23 cellular contexts compared by ENCODE assay signal in the genomic region with DNA sequence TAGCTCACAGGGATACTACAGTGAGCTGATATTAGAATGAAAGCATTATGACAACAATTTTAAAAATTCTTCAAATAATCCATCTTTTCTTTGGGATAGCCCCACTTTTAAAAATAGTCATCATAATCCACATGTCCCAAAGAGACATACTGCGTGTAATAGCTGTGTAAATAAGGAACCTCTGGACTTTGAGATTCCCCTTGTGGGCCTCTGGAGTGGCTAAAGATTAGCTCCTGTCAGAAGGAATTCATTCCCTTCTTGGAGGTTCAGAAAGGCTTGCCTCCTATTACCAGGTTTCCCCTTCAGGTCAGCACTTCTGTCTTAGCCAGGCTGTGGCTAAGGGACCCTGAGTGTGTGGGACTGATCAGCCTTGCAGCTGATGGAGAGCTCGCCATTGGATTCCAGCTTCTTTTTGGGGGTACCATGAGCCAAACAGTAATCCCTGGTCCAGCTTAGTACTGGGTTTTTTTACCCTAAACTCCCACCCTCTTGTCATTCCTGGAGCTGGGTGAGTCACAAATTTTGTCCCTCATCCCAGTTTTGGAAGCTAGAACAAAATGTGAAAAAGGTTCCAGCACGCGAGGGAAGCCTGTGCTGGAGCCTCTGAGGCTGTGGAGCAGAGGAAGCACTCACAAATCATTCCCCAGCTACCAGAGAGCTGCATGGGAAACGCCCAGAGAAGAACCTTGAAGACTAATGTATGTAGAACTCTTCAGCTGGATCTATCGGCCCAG.
DNase-seq lines count a peak whose midpoint lies in the region; ATAC-seq and TF ChIP-seq lines count a peak whose summit lies in the region.
"Had no signal": no experiment of that assay in that cellular context is flagged by ENCODE, and none has a peak within 500 bp of the region (broad histone marks: within the 10 kb centered on the region; RNA-seq: fewer than 3 reads in every experiment).

No MANE protein-coding gene starts in this region.

- H3K27ac ChIP-seq in ACC112 (ENCODE audit: low read depth, low read length) (peak overlapping the region; percentile 35), ascending aorta (peak overlapping the region; percentile 63 to 87), A673 (ENCODE audit: low read depth, low read length, poor library complexity, severe bottlenecking) (no peak overlapping the region)
- H3K27ac ChIP-seq: SK-N-MC had no signal

- POLR2A ChIA-PET in A673 (lab: Charles Lee; ENCODE audit: low non-redundant PET): interaction anchor here (0.6 kb wide), 1 partner anchor 1213 kb away, joined by 18 read pairs; no protein-coding TSS in a partner anchor

- H3K27me3 ChIP-seq in ACC112 (ENCODE audit: insufficient read depth, low read length) (peaks cover 19% of the 10 kb centered on the region; the same call in 1 of the 2 replicates), ascending aorta (no peaks in the 10 kb centered on the region), A673 (replicated peaks; ENCODE audit: insufficient read depth, low read depth, low read length, poor library complexity) (no peaks in the 10 kb centered on the region)
- H3K27me3 ChIP-seq: tibial nerve had no signal

- no peaks in the 10 kb centered on the region for H3K9me3 ChIP-seq in ascending aorta
- no peaks in the 10 kb centered on the region for H3K9me3 ChIP-seq in A673 (ENCODE audit: low read depth, low read length, poor library complexity, severe bottlenecking)
- H3K9me3 ChIP-seq: tibial nerve had no signal

- DNase-seq in ascending aorta (ENCODE audit: low spot score in 2 of 2): peak in 1 of 2 donors; percentile 75
- DNase-seq in left cardiac atrium: no peak
- no peak for DNase-seq in sciatic nerve (ENCODE audit: low spot score)
- no peak for DNase-seq in A673 (ENCODE audit: low spot score)
- DNase-seq in COLO829 (ENCODE audit: low spot score): no peak
- no peak for DNase-seq in stimulated activated naive CD8-positive, alpha-beta T cell treated with anti-CD3 and anti-CD28 coated beads, Interleukin-15, Interleukin-2, amounts not matched to agents 100 U/mL and 50 U/mL, for 24 hours
- DNase-seq: ACHN; activated CD4-positive, alpha-beta T cell treated with anti-CD3 and anti-CD28 coated beads for 1 hour; activated CD8-positive, alpha-beta memory T cell treated with anti-CD3 and anti-CD28 coated beads, Interleukin-2, amount 10 ng/mL, durations not matched to agents 7 days and 5 days; activated effector memory CD4-positive, alpha-beta T cell treated with anti-CD3 and anti-CD28 coated beads, Interleukin-2, amount 50 U/mL, for 16 hours; amniotic stem cell; immature natural killer cell; NCI-H1417; NCI-H2171; NCI-H82; stimulated activated CD4-positive, alpha-beta T cell treated with anti-CD3 and anti-CD28 coated beads, Interleukin-4, amount 100 ng/mL, for 4 hours; stimulated activated CD8-positive, alpha-beta memory T cell treated with anti-CD3 and anti-CD28 coated beads, Interleukin-4, amount 100 ng/mL, for 48 hours; T1000 had no signal

- no peak overlapping the region for H2AFZ ChIP-seq in ACC112 (ENCODE audit: low read length, unreplicated experiment)

- H3K36me3 ChIP-seq in ACC112 (ENCODE audit: insufficient read depth, low read length) (no peaks in the 10 kb centered on the region), ascending aorta (no peaks in the 10 kb centered on the region), A673 (ENCODE audit: insufficient read depth, low read length, poor library complexity, severe bottlenecking) (no peaks in the 10 kb centered on the region)
- H3K36me3 ChIP-seq: tibial nerve had no signal

- TF ChIP-seq CTCF in ascending aorta (IDR thresholded peaks at IDR 0.05): no peak
- no peak for TF ChIP-seq CTCF in A673 (conservative IDR thresholded peaks at IDR 0.05; ENCODE audit: low read depth, low read length)

- no peaks in the 10 kb centered on the region for H3K79me2 ChIP-seq in ACC112 (ENCODE audit: control insufficient read depth, insufficient read depth, low read length, unreplicated experiment)

- CTCF ChIA-PET in A673 (lab: Charles Lee): no interaction called here

- intact Hi-C loops in ascending aorta (cut with DNase I) (no loop called here), left cardiac atrium (cut with DNase I) (no loop called here), sciatic nerve (cut with DNase I) (no loop called here), A673 (cut with micrococcal nuclease; ENCODE audit: unreplicated experiment) (no loop called here)

- H3K4me3 ChIP-seq in ACC112 (ENCODE audit: low read depth, low read length): no peak overlapping the region
- no peak overlapping the region for H3K4me3 ChIP-seq in ascending aorta
- no peak overlapping the region for H3K4me3 ChIP-seq in A673 (ENCODE audit: low read depth, low read length, poor library complexity, severe bottlenecking)
- H3K4me3 ChIP-seq: GM12878, SK-N-MC, tibial nerve had no signal

- no TSS peak for BruUV-seq in A673 (replicated peaks; lab: Mats Ljungman, UMichigan)

- ATAC-seq in left cardiac atrium (peak; percentile 57 to 60), sciatic nerve (peak; percentile 36), GM19397 (IDR thresholded peaks at IDR 0.05; ENCODE audit: unreplicated experiment) (no peak)
- no peak for ATAC-seq in stimulated activated naive CD8-positive, alpha-beta T cell treated with anti-CD3 and anti-CD28 coated beads, Interleukin-15, Interleukin-2, amounts not matched to agents 100 U/mL and 50 U/mL, for 24 hours
- ATAC-seq: activated CD8-positive, alpha-beta memory T cell treated with anti-CD3 and anti-CD28 coated beads, Interleukin-2, amount 10 ng/mL, durations not matched to agents 7 days and 5 days; GM12878 had no signal

- H3K4me1 ChIP-seq in ACC112 (ENCODE audit: control insufficient read depth, insufficient read depth, low read length, unreplicated experiment): no peaks in the 10 kb centered on the region
- peaks cover 2 to 18% of the 10 kb centered on the region in 2 donors for H3K4me1 ChIP-seq in ascending aorta
- H3K4me1 ChIP-seq in A673 (ENCODE audit: insufficient read depth, low read length, poor library complexity, severe bottlenecking): peaks cover 10% of the 10 kb centered on the region

Comparison
In these comparisons a context has a peak if more than half of its experiments do, and no peak if none do; other contexts are left out.
1. ATAC-seq: peak in left cardiac atrium (2 of 2) and sciatic nerve (single experiment); none in stimulated activated naive CD8-positive, alpha-beta T cell treated with anti-CD3 and anti-CD28 coated beads, Interleukin-15, Interleukin-2, amounts not matched to agents 100 U/mL and 50 U/mL, for 24 hours (single experiment) and GM19397 (single experiment).